Comparison of ENCODE assay signal across 9 cellular contexts in the genomic region with DNA sequence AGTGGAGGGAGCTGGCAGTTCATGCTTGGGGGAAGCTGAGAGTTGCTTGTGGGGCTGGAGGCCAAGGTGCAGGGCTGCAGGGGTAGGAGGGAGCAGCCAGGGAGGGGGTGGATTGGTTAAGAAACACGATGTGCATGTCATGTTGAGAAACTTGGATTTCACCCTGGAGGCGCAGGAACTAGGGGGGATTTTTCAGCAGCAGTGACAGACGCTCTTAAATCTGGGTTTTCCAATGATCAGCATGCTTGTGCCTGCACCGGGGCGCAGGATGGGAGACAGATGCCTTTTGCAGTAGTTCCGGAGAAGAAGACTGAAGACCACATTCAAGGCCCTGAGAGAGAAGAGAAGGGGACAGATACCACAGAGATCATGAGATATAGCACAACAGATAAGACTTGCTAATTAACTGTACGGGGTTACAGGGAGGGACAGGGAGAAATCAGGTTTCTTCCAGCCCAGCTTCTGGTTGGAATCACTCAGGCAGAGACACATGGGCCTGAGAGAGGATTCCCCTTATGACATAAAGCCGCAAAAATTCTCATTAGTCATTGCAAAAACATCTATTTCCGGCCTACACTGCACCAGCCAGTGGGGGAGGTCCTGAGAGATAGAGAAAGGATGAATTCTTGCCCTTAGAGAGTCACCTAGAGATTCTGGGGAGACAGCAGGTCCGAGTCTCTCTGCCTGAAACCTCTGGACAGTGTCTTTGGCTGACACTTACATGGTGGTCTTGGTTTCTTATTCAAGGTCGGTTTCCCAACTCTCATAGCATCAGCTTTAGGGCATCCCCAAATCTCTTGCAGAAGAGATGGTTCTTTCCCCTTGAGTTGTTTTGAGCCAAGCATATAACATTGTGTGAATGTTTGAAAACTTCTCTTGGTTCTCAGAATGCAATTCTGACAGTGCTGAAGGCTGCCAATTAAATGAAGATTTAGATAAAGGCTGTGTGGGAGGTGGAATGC. TPM values are rescaled to one million over a fixed set of nuclear protein-coding genes. Genes with fewer than 3 reads are reported as not detected.
A peak's percentile ranks its signal among the peaks of the same experiment; 100 is the strongest.
DNase-seq lines count a peak whose midpoint lies in the region; ATAC-seq and TF ChIP-seq lines count a peak whose summit lies in the region.
"Had no signal": no experiment of that assay in that cellular context is flagged by ENCODE, and none has a peak within 500 bp of the region (broad histone marks: within the 10 kb centered on the region; RNA-seq: fewer than 3 reads in every experiment).

No MANE protein-coding gene starts in this region.

- H2AFZ ChIP-seq in ACC112 (ENCODE audit: low read length, unreplicated experiment): no peak overlapping the region

- no peak overlapping the region for H3K9ac ChIP-seq in colonic mucosa (ENCODE audit: low read depth in 2 of 2, low read length in 2 of 2)

- no peaks in the 10 kb centered on the region for H3K27me3 Mint-ChIP-seq in T-helper 1 cell treated with Interleukin-12 subunit alpha and Interleukin-12 subunit beta and Interleukin-4 antibody, amounts not matched to agents 30 μg/mL and 1 μg/mL, for 36 hours (ENCODE audit: low read depth)

- H3K79me2 ChIP-seq in ACC112 (ENCODE audit: control insufficient read depth, insufficient read depth, low read length, unreplicated experiment): no peaks in the 10 kb centered on the region

- H3K36me3 ChIP-seq in ACC112 (ENCODE audit: insufficient read depth, low read length) (no peaks in the 10 kb centered on the region), colonic mucosa (no peaks in the 10 kb centered on the region)
- H3K36me3 ChIP-seq: neutrophil had no signal

- peak overlapping the region; percentile 99 for H3K27ac Mint-ChIP-seq in T-helper 1 cell treated with Interleukin-12 subunit alpha and Interleukin-12 subunit beta and Interleukin-4 antibody, amounts not matched to agents 30 μg/mL and 1 μg/mL, for 36 hours

- H3K9me3 ChIP-seq in colonic mucosa: no peaks in the 10 kb centered on the region
- H3K9me3 ChIP-seq: neutrophil had no signal

- H3K4me1 ChIP-seq in ACC112 (ENCODE audit: control insufficient read depth, insufficient read depth, low read length, unreplicated experiment) (peaks cover 55% of the 10 kb centered on the region), colonic mucosa (peaks cover 3% of the 10 kb centered on the region)

- ATAC-seq in HG03196 (IDR thresholded peaks at IDR 0.05; ENCODE audit: unreplicated experiment): peak; percentile 83
- ATAC-seq in omental fat pad (ENCODE audit: low FRiP score): peak; percentile 92

- H3K9me3 Mint-ChIP-seq in T-helper 1 cell treated with Interleukin-12 subunit alpha and Interleukin-12 subunit beta and Interleukin-4 antibody, amounts not matched to agents 30 μg/mL and 1 μg/mL, for 36 hours: peaks cover 4% of the 10 kb centered on the region

- TF ChIP-seq POLR2A in GM19099 (IDR thresholded peaks at IDR 0.05; ENCODE audit: extremely low read depth, insufficient read length, low read depth): peak; percentile 44

- peaks cover 78% of the 10 kb centered on the region for H3K4me1 Mint-ChIP-seq in T-helper 1 cell treated with Interleukin-12 subunit alpha and Interleukin-12 subunit beta and Interleukin-4 antibody, amounts not matched to agents 30 μg/mL and 1 μg/mL, for 36 hours (ENCODE audit: low read depth)

- no peaks in the 10 kb centered on the region for H3K27me3 ChIP-seq in ACC112 (ENCODE audit: insufficient read depth, low read length)
- no peaks in the 10 kb centered on the region for H3K27me3 ChIP-seq in colonic mucosa
- H3K27me3 ChIP-seq: neutrophil had no signal

- H3K4me3 ChIP-seq in ACC112 (ENCODE audit: low read depth, low read length) (peak overlapping the region; percentile 63), colonic mucosa (no peak overlapping the region)

- intact Hi-C loops in colonic mucosa (cut with DNase I): no loop called here

- TF ChIP-seq CTCF in colonic mucosa (IDR thresholded peaks at IDR 0.05) (no peak), omental fat pad (IDR thresholded peaks at IDR 0.05) (no peak)

- peak overlapping the region; percentile 72 for H3K4me3 Mint-ChIP-seq in T-helper 1 cell treated with Interleukin-12 subunit alpha and Interleukin-12 subunit beta and Interleukin-4 antibody, amounts not matched to agents 30 μg/mL and 1 μg/mL, for 36 hours

- peaks cover 8% of the 10 kb centered on the region for H3K36me3 Mint-ChIP-seq in T-helper 1 cell treated with Interleukin-12 subunit alpha and Interleukin-12 subunit beta and Interleukin-4 antibody, amounts not matched to agents 30 μg/mL and 1 μg/mL, for 36 hours (ENCODE audit: low read depth)

- no peak for DNase-seq in colonic mucosa
- no peak for DNase-seq in omental fat pad (ENCODE audit: low spot score)
- DNase-seq in OCI-M2 (lab: John Stamatoyannopoulos, UW; ENCODE audit: unreplicated experiment): no peak
- DNase-seq in anterior cingulate cortex (lab: John Stamatoyannopoulos, UW): no peak

- H3K27ac ChIP-seq in ACC112 (ENCODE audit: low read depth, low read length): peak overlapping the region; percentile 90
- H3K27ac ChIP-seq in colonic mucosa: peak overlapping the region; percentile 25
- H3K27ac ChIP-seq: neutrophil had no signal

RNA-seq across cellular contexts. Expression of a gene that starts 27.1 kb away (rescaled TPM):
- total RNA-seq in colonic mucosa (1 to 10 TPM; 2.4 to 6.3 TPM), omental fat pad (10 to 100 TPM; 12.5 to 35.9 (median 22.1) TPM)
